In genomic region chr11:20132667-20133039, GRCh38 we compare ENCODE assay signal across 11 cellular contexts. TPM values are rescaled to one million over a fixed set of nuclear protein-coding genes. Genes with fewer than 3 reads are reported as not detected.
A peak's percentile ranks its signal among the peaks of the same experiment; 100 is the strongest.
DNase-seq lines count a peak whose midpoint lies in the region; ATAC-seq and TF ChIP-seq lines count a peak whose summit lies in the region.
"Had no signal": no experiment of that assay in that cellular context is flagged by ENCODE, and none has a peak within 500 bp of the region (broad histone marks: within the 10 kb centered on the region; RNA-seq: fewer than 3 reads in every experiment).

No MANE protein-coding gene starts in this region.

- H3K14ac ChIP-seq in mesenchymal stem cell (ENCODE audit: low read length in 2 of 2), result no peak overlapping the region

- no peak for ATAC-seq in HG03139 (IDR thresholded peaks at IDR 0.05; ENCODE audit: unreplicated experiment)

- H4K8ac ChIP-seq in mesenchymal stem cell (ENCODE audit: low read length), result no peak overlapping the region

- no peak overlapping the region for H2BK120ac ChIP-seq in mesenchymal stem cell (ENCODE audit: low read depth, low read length)

- H3K4ac ChIP-seq in mesenchymal stem cell (ENCODE audit: low read depth in 1 of 2, low read length in 2 of 2), result no peak overlapping the region

- H3K79me1 ChIP-seq in mesenchymal stem cell (replicated peaks; ENCODE audit: low read length, poor library complexity, severe bottlenecking), result no peaks in the 10 kb centered on the region

- H3K9ac ChIP-seq in ES-I3 (ENCODE audit: low read depth, low read length), result peak overlapping the region; percentile 45; the same call in 1 of the 2 replicates
- H3K9ac ChIP-seq in mesenchymal stem cell (ENCODE audit: low read length), result peak overlapping the region; percentile 81

- H3K27me3 ChIP-seq in mesenchymal stem cell (ENCODE audit: control insufficient read depth in 1 of 2, insufficient read depth in 1 of 2, low read length in 2 of 2), result peaks cover 0 to 15% of the 10 kb centered on the region in 2 experiments

- DNase-seq in astrocyte of the spinal cord (ENCODE audit: low read depth, low spot score) (no peak), mesenchymal stem cell (no peak), C1 segment of cervical spinal cord (lab: John Stamatoyannopoulos, UW) (no peak), NCI-H2029 treated with DMSO at 0.1 percent for 48 hours (lab: John Stamatoyannopoulos, UW) (no peak), NCI-H2029 (lab: John Stamatoyannopoulos, UW) (no peak)
- DNase-seq: cortex of kidney, NCI-H1436 had no signal

- H3K4me3 ChIP-seq in astrocyte of the spinal cord (ENCODE audit: low read depth, low read length) (peak overlapping the region; percentile 38), mesenchymal stem cell (ENCODE audit: insufficient read depth in 1 of 2, low read depth in 1 of 2, low read length in 2 of 2) (peak overlapping the region in 1 of 2 experiments; percentile 80)

- no peak overlapping the region for H3K27ac ChIP-seq in 22Rv1
- no peak overlapping the region for H3K27ac ChIP-seq in mesenchymal stem cell (ENCODE audit: low read length, poor library complexity, severe bottlenecking)
- H3K27ac ChIP-seq: psoas muscle had no signal

- no peak overlapping the region for H3K18ac ChIP-seq in mesenchymal stem cell (ENCODE audit: low read depth in 1 of 2, low read length in 2 of 2)

- no peak overlapping the region for H2AK5ac ChIP-seq in mesenchymal stem cell (ENCODE audit: low read length, severe bottlenecking)

- H2BK12ac ChIP-seq in mesenchymal stem cell (ENCODE audit: low read length in 2 of 2), result no peak overlapping the region

- in situ Hi-C loops in astrocyte of the spinal cord (cut with HindIII; ENCODE audit: low sequenced_read_pairs), result loop anchor here (25.0 kb wide), 1 partner anchor 230 kb away; the partner anchor contains the start of gene HTATIP2

- WGBS in mesenchymal stem cell, result 33% methylated on average over 6 of the region's 8 CpGs

- TF ChIP-seq CTCF in 22Rv1 (IDR thresholded peaks at IDR 0.05) (peak; percentile 61), astrocyte of the spinal cord (IDR thresholded peaks at IDR 0.05; ENCODE audit: low read depth, low read length) (no peak)

- H3K36me3 ChIP-seq in ES-I3 (ENCODE audit: insufficient read depth, low read length) (no peaks in the 10 kb centered on the region), mesenchymal stem cell (ENCODE audit: control insufficient read depth in 1 of 2, insufficient read depth in 2 of 2, low read depth in 1 of 2, low read length in 2 of 2) (no peaks in the 10 kb centered on the region)

- no peak overlapping the region for H2BK5ac ChIP-seq in mesenchymal stem cell (ENCODE audit: low read depth, low read length, poor library complexity, severe bottlenecking)

- H3K4me2 ChIP-seq in mesenchymal stem cell (ENCODE audit: low read length, poor library complexity, severe bottlenecking), result no peak overlapping the region

- H2BK15ac ChIP-seq in mesenchymal stem cell (ENCODE audit: low read depth, poor library complexity, severe bottlenecking), result no peak overlapping the region

- H3K4me1 ChIP-seq in ES-I3 (ENCODE audit: insufficient read depth, low read length) (no peaks in the 10 kb centered on the region; the same call in 1 of the 2 replicates), mesenchymal stem cell (ENCODE audit: control insufficient read depth, insufficient read depth, low read depth, low read length) (peaks cover 10% of the 10 kb centered on the region)
- H3K4me1 ChIP-seq: psoas muscle had no signal

- H2AFZ ChIP-seq in mesenchymal stem cell (ENCODE audit: low read depth, low read length), result no peak overlapping the region

- H3K23ac ChIP-seq in mesenchymal stem cell (ENCODE audit: low read length in 2 of 2), result no peak overlapping the region

- H3K9me3 ChIP-seq in ES-I3 (ENCODE audit: control insufficient read depth, insufficient read depth, low read length) (no peaks in the 10 kb centered on the region), mesenchymal stem cell (ENCODE audit: control insufficient read depth, low read length) (no peaks in the 10 kb centered on the region)
- H3K9me3 ChIP-seq: psoas muscle had no signal

- H4K91ac ChIP-seq in mesenchymal stem cell (ENCODE audit: low read length), result no peak overlapping the region

RNA-seq across cellular contexts. Expression of gene DBX1, which starts 27.6 kb away (rescaled TPM):
- polyA plus RNA-seq in mesenchymal stem cell (2013, experiment 1 of 2), result not detected
- polyA plus RNA-seq in mesenchymal stem cell (2013, experiment 2 of 2), result not detected
- polyA plus RNA-seq: psoas muscle had no signal
